Comparison of ENCODE assay signal across 8 cellular contexts in genomic region chr17:50095626-50096037, GRCh38. TPM values are rescaled to one million over a fixed set of nuclear protein-coding genes. Genes with fewer than 3 reads are reported as not detected.
DNase-seq lines count a peak whose midpoint lies in the region; ATAC-seq, FAIRE-seq and TF ChIP-seq lines count a peak whose summit lies in the region.

No MANE protein-coding gene starts in this region.

- H3K18ac ChIP-seq in mesenchymal stem cell (ENCODE audit: low read depth in 1 of 2, low read length in 2 of 2): peak overlapping the region; percentile 63 to 79

- intact Hi-C loops in uterus (cut with DNase I; ENCODE audit: low total_unique reads): no loop called here

- H3K4me1 ChIP-seq in mesenchymal stem cell (ENCODE audit: control insufficient read depth, insufficient read depth, low read depth, low read length) (peaks cover 31% of the 10 kb centered on the region), uterus (peaks cover 0 to 13% of the 10 kb centered on the region in 2 donors)

- no peaks in the 10 kb centered on the region for H3K36me3 Mint-ChIP-seq in activated T-cell treated with anti-CD3 and anti-CD28 coated beads, Interleukin-2, amount 50 U/mL, for 72 hours (ENCODE audit: insufficient read depth in 2 of 2)

- peak overlapping the region; percentile 85 for H3K4me2 ChIP-seq in mesenchymal stem cell (ENCODE audit: low read length, poor library complexity, severe bottlenecking)

- no peak for FAIRE-seq in bronchial epithelial cell (lab: Jason Lieb, UNC)

- no peak for ATAC-seq in activated T-cell treated with anti-CD3 and anti-CD28 coated beads, Interleukin-2, amount 50 U/mL, for 72 hours (replicated peaks in 1 of 2)
- no peak for ATAC-seq in HG03175 (IDR thresholded peaks at IDR 0.05; ENCODE audit: unreplicated experiment)

- peak overlapping the region; percentile 85 for H2BK120ac ChIP-seq in mesenchymal stem cell (ENCODE audit: low read depth, low read length)

- H3K4ac ChIP-seq in mesenchymal stem cell (ENCODE audit: low read depth in 1 of 2, low read length in 2 of 2): peak overlapping the region in 1 of 2 experiments; percentile 68

- H3K4me1 Mint-ChIP-seq in activated T-cell treated with anti-CD3 and anti-CD28 coated beads, Interleukin-2, amount 50 U/mL, for 72 hours (ENCODE audit: low read depth): peaks cover 26% of the 10 kb centered on the region

- H3K9me3 ChIP-seq in mesenchymal stem cell (ENCODE audit: control insufficient read depth, low read length) (no peaks in the 10 kb centered on the region), uterus (no peaks in the 10 kb centered on the region)

- no peak for TF ChIP-seq POLR2A in uterus (IDR thresholded peaks at IDR 0.05)

- CTCF ChIA-PET in HEK293T (lab: Yijun Ruan, JAX): interaction anchor here (0.9 to 1.0 kb wide), 2 partner anchors 8 to 19 kb away, joined by 3 to 6 read pairs; no protein-coding TSS in a partner anchor

- H3K79me1 ChIP-seq in mesenchymal stem cell (replicated peaks; ENCODE audit: low read length, poor library complexity, severe bottlenecking): peaks cover 18% of the 10 kb centered on the region

- H3K27ac Mint-ChIP-seq in activated T-cell treated with anti-CD3 and anti-CD28 coated beads, Interleukin-2, amount 50 U/mL, for 72 hours: peak overlapping the region; percentile 89

- H3K14ac ChIP-seq in mesenchymal stem cell (ENCODE audit: low read length in 2 of 2): peak overlapping the region in 1 of 2 experiments; percentile 64

- under 1% methylated on average over 12 of the region's 12 CpGs for WGBS in mesenchymal stem cell

- H3K4me3 ChIP-seq in bronchial epithelial cell (ENCODE audit: low read depth, low read length): peak overlapping the region; percentile 65
- peak overlapping the region; percentile 89 to 99 for H3K4me3 ChIP-seq in mesenchymal stem cell (ENCODE audit: insufficient read depth in 1 of 2, low read depth in 1 of 2, low read length in 2 of 2)
- peak overlapping the region; percentile 59 to 85 for H3K4me3 ChIP-seq in uterus

- no peak for DNase-seq in activated T-cell treated with anti-CD3 and anti-CD28 coated beads, Interleukin-2, amount 50 U/mL, for 72 hours
- DNase-seq in activated T-cell treated with anti-CD3 and anti-CD28 coated beads for 4 hours: no peak
- no peak for DNase-seq in bronchial epithelial cell (ENCODE audit: low read depth)
- DNase-seq in mesenchymal stem cell: no peak
- peak in 1 of 2 donors; percentile 46 for DNase-seq in uterus
- DNase-seq in HEK293T (ENCODE audit: extremely low spot score): no peak
- DNase-seq in glomerular visceral epithelial cell (ENCODE audit: extremely low spot score): no peak

- TF ChIP-seq CTCF in bronchial epithelial cell (IDR thresholded peaks at IDR 0.05; ENCODE audit: insufficient read depth, low read length, severe bottlenecking) (no peak), uterus (IDR thresholded peaks at IDR 0.05) (no peak)

- H4K8ac ChIP-seq in mesenchymal stem cell (ENCODE audit: low read length): peak overlapping the region; percentile 88

- no peaks in the 10 kb centered on the region for H3K27me3 ChIP-seq in bronchial epithelial cell (ENCODE audit: control insufficient read depth, insufficient read depth, low read length)
- H3K27me3 ChIP-seq in mesenchymal stem cell (ENCODE audit: control insufficient read depth in 1 of 2, insufficient read depth in 1 of 2, low read length in 2 of 2): no peaks in the 10 kb centered on the region
- H3K27me3 ChIP-seq in uterus: no peaks in the 10 kb centered on the region

- peak overlapping the region; percentile 65 for H4K91ac ChIP-seq in mesenchymal stem cell (ENCODE audit: low read length)

- POLR2A ChIA-PET in HEK293T (lab: Yijun Ruan, JAX): interaction anchor here (0.7 to 1.9 kb wide), 2 partner anchors 28 to 66 kb away, joined by 3 to 12 read pairs; no protein-coding TSS in a partner anchor

- peak overlapping the region; percentile 62 for H2AK5ac ChIP-seq in mesenchymal stem cell (ENCODE audit: low read length, severe bottlenecking)

- peak overlapping the region; percentile 94 to 98 for H3K4me3 Mint-ChIP-seq in activated T-cell treated with anti-CD3 and anti-CD28 coated beads, Interleukin-2, amount 50 U/mL, for 72 hours

- H3K27ac ChIP-seq in mesenchymal stem cell (ENCODE audit: low read length, poor library complexity, severe bottlenecking) (no peak overlapping the region), uterus (peak overlapping the region; percentile 78 to 84)

- H2AFZ ChIP-seq in mesenchymal stem cell (ENCODE audit: low read depth, low read length): peak overlapping the region; percentile 66

- H2BK12ac ChIP-seq in mesenchymal stem cell (ENCODE audit: low read length in 2 of 2): peak overlapping the region in 1 of 2 experiments; percentile 65

- no peak overlapping the region for H3K23ac ChIP-seq in mesenchymal stem cell (ENCODE audit: low read length in 2 of 2)

- H2BK15ac ChIP-seq in mesenchymal stem cell (ENCODE audit: low read depth, poor library complexity, severe bottlenecking): peak overlapping the region; percentile 41

- no peak overlapping the region for H2BK5ac ChIP-seq in mesenchymal stem cell (ENCODE audit: low read depth, low read length, poor library complexity, severe bottlenecking)

- H3K36me3 ChIP-seq in bronchial epithelial cell (ENCODE audit: control insufficient read depth, insufficient read depth, low read length) (no peaks in the 10 kb centered on the region), mesenchymal stem cell (ENCODE audit: control insufficient read depth in 1 of 2, insufficient read depth in 2 of 2, low read depth in 1 of 2, low read length in 2 of 2) (peaks cover 35 to 36% of the 10 kb centered on the region in 2 experiments), uterus (no peaks in the 10 kb centered on the region)

- H3K27me3 Mint-ChIP-seq in activated T-cell treated with anti-CD3 and anti-CD28 coated beads, Interleukin-2, amount 50 U/mL, for 72 hours (ENCODE audit: low read depth): no peaks in the 10 kb centered on the region

- H3K9ac ChIP-seq in mesenchymal stem cell (ENCODE audit: low read length): peak overlapping the region; percentile 96

- no peaks in the 10 kb centered on the region for H3K9me3 Mint-ChIP-seq in activated T-cell treated with anti-CD3 and anti-CD28 coated beads, Interleukin-2, amount 50 U/mL, for 72 hours

TF ChIP-seq in HEK293T, 16 proteins besides CTCF, POLR2A, EP300 and RAD21:
- TF ChIP-seq HDGF (IDR thresholded peaks at IDR 0.05; ENCODE audit: borderline replicate concordance) (no peak), FOXA1 (IDR thresholded peaks at IDR 0.05) (no peak), ELF4 (IDR thresholded peaks at IDR 0.05) (no peak), ARNT (IDR thresholded peaks at IDR 0.05) (no peak), PKNOX1 (IDR thresholded peaks at IDR 0.05) (no peak), BHLHE40 (IDR thresholded peaks at IDR 0.05; ENCODE audit: borderline replicate concordance) (no peak), LEF1 (IDR thresholded peaks at IDR 0.05; ENCODE audit: borderline replicate concordance) (no peak), ZNF384 (IDR thresholded peaks at IDR 0.05) (no peak), SUZ12 (IDR thresholded peaks at IDR 0.05) (no peak), NFRKB (IDR thresholded peaks at IDR 0.05) (no peak), CTBP1 (IDR thresholded peaks at IDR 0.05; ENCODE audit: borderline replicate concordance) (no peak), TARDBP (IDR thresholded peaks at IDR 0.05) (no peak), SP1 (IDR thresholded peaks at IDR 0.05) (no peak), L3MBTL2 (conservative IDR thresholded peaks at IDR 0.05) (no peak), FOXK2 (IDR thresholded peaks at IDR 0.05) (no peak), FOXM1 (IDR thresholded peaks at IDR 0.05; ENCODE audit: borderline replicate concordance) (no peak)

RNA-seq across cellular contexts. Expression of gene PDK2, which starts 0.5 kb away (rescaled TPM):
- 10 to 100 TPM; 26.6 to 34.6 TPM for total RNA-seq in activated T-cell treated with anti-CD3 and anti-CD28 coated beads, Interleukin-2, amount 50 U/mL, for 72 hours
- 0.79 and 3.5 TPM in 2 replicates for total RNA-seq in bronchial epithelial cell
- 43.1 TPM for polyA plus RNA-seq in mesenchymal stem cell (2013, experiment 1 of 2)
- polyA plus RNA-seq in mesenchymal stem cell (2013, experiment 2 of 2): 39.6 TPM
- 10 to 100 TPM; 12.9 to 62.6 (median 32.4) TPM for total RNA-seq in uterus

RNA-seq across cellular contexts. Expression of gene SAMD14, which starts 34.3 kb away (rescaled TPM):
- 1 to 10 TPM; 3.3 to 6.9 TPM for total RNA-seq in activated T-cell treated with anti-CD3 and anti-CD28 coated beads, Interleukin-2, amount 50 U/mL, for 72 hours
- under 0.01 and 0.26 TPM in 2 replicates for total RNA-seq in bronchial epithelial cell
- polyA plus RNA-seq in mesenchymal stem cell (2013, experiment 1 of 2): 17.9 TPM
- 17.2 TPM for polyA plus RNA-seq in mesenchymal stem cell (2013, experiment 2 of 2)
- total RNA-seq in uterus: 10 to 100 TPM in 1 of 4 donors, 1 to 10 TPM in 2, not detected in 1; 2.3 to 11.3 (median 6.2) TPM

RNA-seq across cellular contexts. Expression of gene ITGA3, which starts 39.7 kb away (rescaled TPM):
- total RNA-seq in activated T-cell treated with anti-CD3 and anti-CD28 coated beads, Interleukin-2, amount 50 U/mL, for 72 hours: 10 to 100 TPM; 16.6 to 16.9 TPM
- total RNA-seq in bronchial epithelial cell: 413 and 633 TPM in 2 replicates
- polyA plus RNA-seq in mesenchymal stem cell (2013, experiment 1 of 2): 136 TPM
- polyA plus RNA-seq in mesenchymal stem cell (2013, experiment 2 of 2): 138 TPM
- 10 to 100 TPM; 14.3 to 73.1 (median 33.4) TPM for total RNA-seq in uterus

RNA-seq across cellular contexts. Expression of gene PPP1R9B, which starts 54.8 kb away (rescaled TPM):
- total RNA-seq in activated T-cell treated with anti-CD3 and anti-CD28 coated beads, Interleukin-2, amount 50 U/mL, for 72 hours: 100 to 1,000 TPM; 111 to 128 TPM
- total RNA-seq in bronchial epithelial cell (16.6 and 17.4 TPM in 2 replicates), uterus (10 to 100 TPM in 3 of 4 donors, 1 to 10 TPM in 1; 9.2 to 65.3 (median 20.6) TPM)
- polyA plus RNA-seq in mesenchymal stem cell (2013, experiment 1 of 2): 34.9 TPM
- polyA plus RNA-seq in mesenchymal stem cell (2013, experiment 2 of 2): 33.0 TPM
